ENCODE assay signal across 17 cellular contexts in genomic region chr12:107518868-107519267, GRCh38.
DNase-seq lines count a peak whose midpoint lies in the region; ATAC-seq and TF ChIP-seq lines count a peak whose summit lies in the region.
"Had no signal": no experiment of that assay in that cellular context is flagged by ENCODE, and none has a peak within 500 bp of the region (broad histone marks: within the 10 kb centered on the region; RNA-seq: fewer than 3 reads in every experiment).

No MANE protein-coding gene starts in this region.

- no peak overlapping the region for H2BK5ac ChIP-seq in IMR-90 (ENCODE audit: low read depth, low read length, poor library complexity, severe bottlenecking)

- H3K36me3 Mint-ChIP-seq in activated CD8-positive, alpha-beta memory T cell treated with anti-CD3 and anti-CD28 coated beads, Interleukin-2, amount 10 ng/mL, durations not matched to agents 7 days and 5 days = peaks cover 5% of the 10 kb centered on the region

- no peak overlapping the region for H3K4ac ChIP-seq in IMR-90 (ENCODE audit: low read depth, low read length)

- no peak overlapping the region for H2BK15ac ChIP-seq in IMR-90 (ENCODE audit: low read depth, low read length)

- H3K27ac ChIP-seq in IMR-90 (ENCODE audit: insufficient read depth, low read length) = no peak overlapping the region
- H3K27ac ChIP-seq in uterus = no peak overlapping the region
- H3K27ac ChIP-seq: BLaER1 had no signal

- H4K20me1 ChIP-seq in IMR-90 (ENCODE audit: insufficient read depth, low read length) = no peaks in the 10 kb centered on the region
- H4K20me1 ChIP-seq: BLaER1 had no signal

- H4K8ac ChIP-seq in IMR-90 (ENCODE audit: low read depth in 2 of 2, low read length in 2 of 2) = no peak overlapping the region

- no peak for ATAC-seq in activated CD8-positive, alpha-beta memory T cell treated with anti-CD3 and anti-CD28 coated beads, Interleukin-2, amount 10 ng/mL, durations not matched to agents 7 days and 5 days
- ATAC-seq in IMR-90 (ENCODE audit: low read depth) = no peak
- no peak for ATAC-seq in HG03460 (IDR thresholded peaks at IDR 0.05; ENCODE audit: unreplicated experiment)
- ATAC-seq in HG03159 (IDR thresholded peaks at IDR 0.05; ENCODE audit: unreplicated experiment) = no peak
- ATAC-seq: GM12878, GM23338 had no signal

- H3K27me3 Mint-ChIP-seq in activated CD8-positive, alpha-beta memory T cell treated with anti-CD3 and anti-CD28 coated beads, Interleukin-2, amount 10 ng/mL, durations not matched to agents 7 days and 5 days = no peaks in the 10 kb centered on the region
- H3K27me3 Mint-ChIP-seq: CD4-positive, CD25-positive, alpha-beta regulatory T cell had no signal

- no peak overlapping the region for H2BK120ac ChIP-seq in IMR-90 (ENCODE audit: low read depth, low read length)

- H2AK5ac ChIP-seq in IMR-90 (ENCODE audit: low read depth, low read length) = no peak overlapping the region; the same call in 1 of the 2 replicates

- H4K91ac ChIP-seq in IMR-90 (ENCODE audit: insufficient read depth, low read depth, low read length) = no peak overlapping the region

- DNase-seq in activated CD8-positive, alpha-beta memory T cell treated with anti-CD3 and anti-CD28 coated beads for 24 hours = peak; percentile 1
- DNase-seq in activated CD8-positive, alpha-beta memory T cell treated with anti-CD3 and anti-CD28 coated beads, Interleukin-2, amount 10 ng/mL, durations not matched to agents 7 days and 5 days = no peak
- DNase-seq in IMR-90 = no peak
- peak; percentile 33 for DNase-seq in epithelial cell of esophagus (ENCODE audit: low read depth)
- DNase-seq in stimulated activated naive CD4-positive, alpha-beta T cell (lab: John Stamatoyannopoulos, UW) = peak in 4 of 6 experiments; percentile 18 to 81 (median 64)
- no peak for DNase-seq in uterus
- DNase-seq: 8988T; AML-193; Calu3; CD4-positive, CD25-positive, alpha-beta regulatory T cell; DMS 273 treated with DMSO at 0.1 percent for 48 hours; H9 had no signal

- H3K27me3 ChIP-seq in IMR-90 (ENCODE audit: control insufficient read depth, insufficient read depth, low read length) (no peaks in the 10 kb centered on the region), uterus (no peaks in the 10 kb centered on the region)
- H3K27me3 ChIP-seq: BLaER1 had no signal

- H3K14ac ChIP-seq in IMR-90 (replicated peaks; ENCODE audit: low read depth, low read length) = no peak overlapping the region

- no TSS peak for BruUV-seq in IMR-90 (replicated peaks; lab: Mats Ljungman, UMichigan)

- H2AFZ ChIP-seq in IMR-90 (replicated peaks; ENCODE audit: low read length, poor library complexity) = no peak overlapping the region
- H2AFZ ChIP-seq: GM23338 had no signal

- WGBS in IMR-90 (ENCODE audit: extremely low coverage in 2 of 2, insufficient read length in 1 of 2), 2 experiments = no CpG with 5 or more reads among the region's 4 CpGs

- H3K79me1 ChIP-seq in IMR-90 (ENCODE audit: low read depth in 1 of 2, low read length in 2 of 2) = no peaks in the 10 kb centered on the region

- H2AK9ac ChIP-seq in IMR-90 (replicated peaks; ENCODE audit: low read depth, low read length, poor library complexity) = no peak overlapping the region

- H3K4me3 Mint-ChIP-seq in activated CD8-positive, alpha-beta memory T cell treated with anti-CD3 and anti-CD28 coated beads, Interleukin-2, amount 10 ng/mL, durations not matched to agents 7 days and 5 days = no peak overlapping the region
- H3K4me3 Mint-ChIP-seq: CD4-positive, CD25-positive, alpha-beta regulatory T cell; GM23338; H9 had no signal

- no peak overlapping the region for H3K56ac ChIP-seq in IMR-90 (ENCODE audit: extremely low read depth, insufficient read depth, low read length)

- peaks cover 4% of the 10 kb centered on the region; the same call in 1 of the 2 replicates for H3K4me1 ChIP-seq in IMR-90 (ENCODE audit: control insufficient read depth, insufficient read depth, low read length)
- no peaks in the 10 kb centered on the region for H3K4me1 ChIP-seq in uterus

- no peak overlapping the region for H3K4me2 ChIP-seq in IMR-90 (ENCODE audit: low read depth, low read length)
- H3K4me2 ChIP-seq: GM23338 had no signal

- H3K27ac Mint-ChIP-seq in activated CD8-positive, alpha-beta memory T cell treated with anti-CD3 and anti-CD28 coated beads, Interleukin-2, amount 10 ng/mL, durations not matched to agents 7 days and 5 days = no peak overlapping the region
- H3K27ac Mint-ChIP-seq: CD4-positive, CD25-positive, alpha-beta regulatory T cell; GM23338 had no signal

- no peaks in the 10 kb centered on the region; the same call in 1 of the 2 replicates for H3K9me1 ChIP-seq in IMR-90 (ENCODE audit: insufficient read depth, low read length)

- POLR2A ChIA-PET in IMR-90 (lab: Charles Lee; ENCODE audit: unreplicated experiment) = no interaction called here

- peaks cover 3% of the 10 kb centered on the region for H3K9me3 Mint-ChIP-seq in activated CD8-positive, alpha-beta memory T cell treated with anti-CD3 and anti-CD28 coated beads, Interleukin-2, amount 10 ng/mL, durations not matched to agents 7 days and 5 days (ENCODE audit: low read depth)

- H3K36me3 ChIP-seq in IMR-90 (ENCODE audit: control insufficient read depth, insufficient read depth, low read length) (peaks cover 1% of the 10 kb centered on the region; the same call in 1 of the 2 replicates), uterus (no peaks in the 10 kb centered on the region)
- H3K36me3 ChIP-seq: BLaER1 had no signal

- no peak for TF ChIP-seq CTCF in IMR-90 (conservative IDR thresholded peaks at IDR 0.05; ENCODE audit: low read depth, low read length)
- no peak for TF ChIP-seq CTCF in epithelial cell of esophagus (IDR thresholded peaks at IDR 0.05; ENCODE audit: insufficient read depth, low read depth, low read length, missing control alignments)
- TF ChIP-seq CTCF in uterus (IDR thresholded peaks at IDR 0.05) = no peak

- peaks cover 13% of the 10 kb centered on the region for H3K4me1 Mint-ChIP-seq in activated CD8-positive, alpha-beta memory T cell treated with anti-CD3 and anti-CD28 coated beads, Interleukin-2, amount 10 ng/mL, durations not matched to agents 7 days and 5 days

- dilution Hi-C loops in IMR-90 (cut with HindIII; ENCODE audit: low sequenced_read_pairs, unreplicated experiment) = no loop called here

- H4K5ac ChIP-seq in IMR-90 (ENCODE audit: low read depth, low read length) = no peak overlapping the region

- no peak overlapping the region for H3K23ac ChIP-seq in IMR-90 (ENCODE audit: low read depth, low read length)

- no peak overlapping the region for H3K9ac ChIP-seq in IMR-90 (ENCODE audit: low read depth, low read length)
- H3K9ac ChIP-seq: BLaER1 had no signal

- CTCF ChIA-PET in activated CD8-positive, alpha-beta memory T cell treated with anti-CD3 and anti-CD28 coated beads, Interleukin-2, amount 10 ng/mL, durations not matched to agents 7 days and 5 days (lab: Charles Lee) = no interaction called here
- CTCF ChIA-PET in IMR-90 (lab: Yijun Ruan, JAX) = interaction anchor here (0.6 kb wide), 1 partner anchor 1635 kb away, joined by 3 read pairs; no protein-coding TSS in a partner anchor

- no peak for TF ChIP-seq RAD21 in IMR-90 (IDR thresholded peaks at IDR 0.05; ENCODE audit: low read length)

- in situ Hi-C loops in IMR-90 (cut with MboI; ENCODE audit: low sequenced_read_pairs) = no loop called here

- no peak overlapping the region for H3K4me3 ChIP-seq in IMR-90 (ENCODE audit: insufficient read depth, low read depth, low read length)
- H3K4me3 ChIP-seq in epithelial cell of esophagus (ENCODE audit: low read length) = no peak overlapping the region
- H3K4me3 ChIP-seq in uterus = no peak overlapping the region
- H3K4me3 ChIP-seq: BLaER1, GM12878, GM23338 had no signal

- peak overlapping the region; percentile 3; the same call in 1 of the 2 replicates for H3K18ac ChIP-seq in IMR-90 (ENCODE audit: low read depth, low read length)

- no peak overlapping the region for H2BK20ac ChIP-seq in IMR-90 (ENCODE audit: low read depth, low read length)

- intact Hi-C loops in IMR-90 (cut with micrococcal nuclease) (no loop called here), uterus (cut with DNase I; ENCODE audit: low total_unique reads) (no loop called here)

- no peak for TF ChIP-seq POLR2A in IMR-90 (IDR thresholded peaks at IDR 0.05; ENCODE audit: low read depth, low read length)
- no peak for TF ChIP-seq POLR2A in uterus (IDR thresholded peaks at IDR 0.05)

- 0 out of 2 replicates have a peak, but pooled peaks cover 3% of the 10 kb centered on the region for H3K9me3 ChIP-seq in IMR-90 (ENCODE audit: control insufficient read depth, insufficient read depth, low read length)
- no peaks in the 10 kb centered on the region for H3K9me3 ChIP-seq in uterus
- H3K9me3 ChIP-seq: BLaER1 had no signal

TF ChIP-seq in IMR-90, 13 proteins besides CTCF, POLR2A, EP300 and RAD21 (continues in another document):
- TF ChIP-seq ELK1 (IDR thresholded peaks at IDR 0.05; ENCODE audit: borderline replicate concordance, low read depth, low read length) = no peak
- no peak for TF ChIP-seq FOS (IDR thresholded peaks at IDR 0.05; ENCODE audit: low read depth, low read length)
- TF ChIP-seq USF2 (IDR thresholded peaks at IDR 0.05; ENCODE audit: low read depth, low read length) = no peak
- TF ChIP-seq SMC3 (IDR thresholded peaks at IDR 0.05; ENCODE audit: low read depth, low read length) = no peak
- no peak for TF ChIP-seq MXI1 (IDR thresholded peaks at IDR 0.05; ENCODE audit: borderline replicate concordance, low read depth, low read length)
- TF ChIP-seq MAZ (IDR thresholded peaks at IDR 0.05; ENCODE audit: borderline replicate concordance, low read depth, low read length) = no peak
- TF ChIP-seq MAFK (IDR thresholded peaks at IDR 0.05; ENCODE audit: low read depth, low read length) = no peak
- TF ChIP-seq RFX5 (IDR thresholded peaks at IDR 0.05; ENCODE audit: low read depth, low read length) = no peak
- TF ChIP-seq BHLHE40 (IDR thresholded peaks at IDR 0.05; ENCODE audit: low read depth, low read length) = no peak
- no peak for TF ChIP-seq CEBPB (IDR thresholded peaks at IDR 0.05; ENCODE audit: low read depth, low read length)

Comparison
In these comparisons a context has a peak if more than half of its experiments do, and no peak if none do; other contexts are left out.
1. DNase-seq: peak in activated CD8-positive, alpha-beta memory T cell treated with anti-CD3 and anti-CD28 coated beads for 24 hours (single experiment), epithelial cell of esophagus (single experiment) and stimulated activated naive CD4-positive, alpha-beta T cell (4 of 6); none in activated CD8-positive, alpha-beta memory T cell treated with anti-CD3 and anti-CD28 coated beads, Interleukin-2, amount 10 ng/mL, durations not matched to agents 7 days and 5 days (single experiment), IMR-90 (single experiment) and uterus (0 of 2).